In genomic region chr2:186486651-186487647, GRCh38 we compare ENCODE assay signal across 8 cellular contexts. TPM values are rescaled to one million over a fixed set of nuclear protein-coding genes. Genes with fewer than 3 reads are reported as not detected.
DNase-seq lines count a peak whose midpoint lies in the region; ATAC-seq and TF ChIP-seq lines count a peak whose summit lies in the region.

No MANE protein-coding gene starts in this region.

- peaks cover 9% of the 10 kb centered on the region; the same call in 1 of the 2 replicates for H4K20me1 ChIP-seq in OCI-LY1 (ENCODE audit: insufficient read depth, low read length)

- H3K36me3 ChIP-seq in cardiac muscle cell = no peaks in the 10 kb centered on the region
- H3K36me3 ChIP-seq in OCI-LY1 (ENCODE audit: insufficient read depth, low read length) = peaks cover 9% of the 10 kb centered on the region; the same call in 1 of the 2 replicates

- no peaks in the 10 kb centered on the region for H3F3A ChIP-seq in OCI-LY1 (ENCODE audit: insufficient read depth, low read length)

- TF ChIP-seq CTCF in cardiac muscle cell (IDR thresholded peaks at IDR 0.05; ENCODE audit: low read depth, low read length) = no peak
- TF ChIP-seq CTCF in OCI-LY1 (IDR thresholded peaks at IDR 0.05; ENCODE audit: low read length) = no peak
- no peak for TF ChIP-seq CTCF in coronary artery (IDR thresholded peaks at IDR 0.05)

- H3K9me2 ChIP-seq in OCI-LY1 (ENCODE audit: low read depth, low read length) = no peaks in the 10 kb centered on the region

- H3K9me3 ChIP-seq in cardiac muscle cell (ENCODE audit: low read depth) (no peaks in the 10 kb centered on the region), OCI-LY1 (ENCODE audit: low read length) (no peaks in the 10 kb centered on the region), mononuclear cell (ENCODE audit: low read depth, low read length) (no peaks in the 10 kb centered on the region)

- no peak for ATAC-seq in GM21576 (IDR thresholded peaks at IDR 0.05; ENCODE audit: unreplicated experiment)

- H3K27ac ChIP-seq in cardiac muscle cell (peak overlapping the region; percentile 94), OCI-LY1 (ENCODE audit: low read depth, low read length, poor library complexity, severe bottlenecking) (peak overlapping the region; percentile 71), coronary artery (peak overlapping the region; percentile 88 to 90)

- peak; percentile 10 to 38 for DNase-seq in cardiac muscle cell (ENCODE audit: low read depth in 1 of 2, low spot score in 1 of 2)
- DNase-seq in cardiac septum (ENCODE audit: low spot score) = no peak
- no peak for DNase-seq in coronary artery (ENCODE audit: low spot score)
- DNase-seq in hippocampal formation (lab: John Stamatoyannopoulos, UW) = no peak
- DNase-seq in posterior vena cava (ENCODE audit: low spot score) = no peak

- peak overlapping the region; percentile 94 for H3K4me2 ChIP-seq in OCI-LY1 (ENCODE audit: low read length)

- peaks cover 26% of the 10 kb centered on the region for H3K4me1 ChIP-seq in cardiac muscle cell (ENCODE audit: low read depth)
- H3K4me1 ChIP-seq in OCI-LY1 (ENCODE audit: insufficient read depth, low read length, severe bottlenecking) = peaks cover 60% of the 10 kb centered on the region
- peaks cover 22% of the 10 kb centered on the region for H3K4me1 ChIP-seq in mononuclear cell (ENCODE audit: insufficient read depth, low read length)

- intact Hi-C loops in cardiac septum (cut with DNase I) = loop anchor here (5.0 kb wide), 1 partner anchor 100 kb away; no protein-coding TSS in a partner anchor
- intact Hi-C loops in posterior vena cava (cut with DNase I) = no loop called here

- H3K4me3 ChIP-seq in cardiac muscle cell (peak overlapping the region; percentile 46), OCI-LY1 (ENCODE audit: low read depth, low read length, poor library complexity, severe bottlenecking) (peak overlapping the region; percentile 98), coronary artery (peak overlapping the region; percentile 90), mononuclear cell (ENCODE audit: low read length) (peak overlapping the region; percentile 89)

- peak overlapping the region; percentile 98 for H3K9ac ChIP-seq in OCI-LY1 (ENCODE audit: low read length)

- H3K79me2 ChIP-seq in OCI-LY1 (ENCODE audit: insufficient read depth, low read length) = peaks cover 65% of the 10 kb centered on the region

- no peak overlapping the region for H2AFZ ChIP-seq in OCI-LY1 (ENCODE audit: low read length)

- no peaks in the 10 kb centered on the region for H3K27me3 ChIP-seq in cardiac muscle cell
- no peaks in the 10 kb centered on the region for H3K27me3 ChIP-seq in OCI-LY1 (ENCODE audit: insufficient read depth, low read length)
- no peaks in the 10 kb centered on the region for H3K27me3 ChIP-seq in mononuclear cell (ENCODE audit: insufficient read depth, low read length)

RNA-seq across cellular contexts. Expression of gene ZC3H15, which starts 0.9 kb away (rescaled TPM):
- total RNA-seq in cardiac muscle cell = 30.2 and 50.8 TPM in 2 replicates
- polyA plus RNA-seq in cardiac muscle cell = 72.4 and 92.2 TPM in 2 replicates
- 36.8 TPM for total RNA-seq in cardiac septum
- 164 TPM for total RNA-seq in mononuclear cell
- 10 to 100 TPM; 46.3 to 54.3 TPM for total RNA-seq in posterior vena cava

Comparison
In these comparisons a context has a peak if more than half of its experiments do, and no peak if none do; other contexts are left out.
1. DNase-seq: peak in cardiac muscle cell (2 of 2); none in cardiac septum (single experiment), coronary artery (single experiment), hippocampal formation (0 of 2) and posterior vena cava (single experiment).
2. H3K4me3 ChIP-seq: peak in every context shown above with its lines; median percentile 98 in OCI-LY1; 90 in coronary artery; 89 in mononuclear cell; 46 in cardiac muscle cell.
3. Peak in every context shown above with its lines, with median percentiles within 50 percentile points of each other: H3K27ac ChIP-seq.